ENCODE assay signal across 8 cellular contexts in genomic region chr4:102825261-102826071, GRCh38. TPM values are rescaled to one million over a fixed set of nuclear protein-coding genes. Genes with fewer than 3 reads are reported as not detected.
A peak's percentile ranks its signal among the peaks of the same experiment; 100 is the strongest.
DNase-seq lines count a peak whose midpoint lies in the region; ATAC-seq and TF ChIP-seq lines count a peak whose summit lies in the region.

No MANE protein-coding gene starts in this region.

- TF ChIP-seq CTCF in hepatocyte (IDR thresholded peaks at IDR 0.05; ENCODE audit: poor library complexity) (no peak), retinal pigment epithelial cell (conservative IDR thresholded peaks at IDR 0.05; ENCODE audit: low read depth, low read length) (no peak)

- no peak overlapping the region for H3K27ac Mint-ChIP-seq in activated naive CD8-positive, alpha-beta T cell treated with anti-CD3 and anti-CD28 coated beads for 36 hours

- DNase-seq in NT2/D1 (ENCODE audit: low read depth, low spot score) (no peak), hepatocyte (ENCODE audit: low spot score) (peak; percentile 51), retinal pigment epithelial cell (ENCODE audit: low read depth) (no peak), NCI-H1048 (lab: John Stamatoyannopoulos, UW) (no peak)
- DNase-seq in activated naive CD8-positive, alpha-beta T cell treated with anti-CD3 and anti-CD28 coated beads for 36 hours = peak; percentile 40

- peak overlapping the region; percentile 76 to 98 (median 90) for H3K4me2 ChIP-seq in BLaER1 treated with 17β-estradiol and CSF1 and Interleukin-3, amounts not matched to agents 10 nM and 100 nM
- peak overlapping the region; percentile 83 for H3K4me2 ChIP-seq in hepatocyte

- in situ Hi-C loops in GM18951 (cut with MboI; ENCODE audit: low sequenced_read_pairs, unreplicated experiment) = no loop called here

- no peak overlapping the region for H3K4me3 Mint-ChIP-seq in activated naive CD8-positive, alpha-beta T cell treated with anti-CD3 and anti-CD28 coated beads for 36 hours

- peak overlapping the region; percentile 97 to 100 (median 100) for H3K9ac ChIP-seq in BLaER1 treated with 17β-estradiol and CSF1 and Interleukin-3, amounts not matched to agents 10 nM and 100 nM
- H3K9ac ChIP-seq in NT2/D1 (ENCODE audit: insufficient read length, low read depth) = peak overlapping the region; percentile 97

- H3K27me3 Mint-ChIP-seq in activated naive CD8-positive, alpha-beta T cell treated with anti-CD3 and anti-CD28 coated beads for 36 hours = no peaks in the 10 kb centered on the region

- peak overlapping the region; percentile 98 to 100 (median 100) for H3K27ac ChIP-seq in BLaER1 treated with 17β-estradiol and CSF1 and Interleukin-3, amounts not matched to agents 10 nM and 100 nM
- peak overlapping the region; percentile 100 for H3K27ac ChIP-seq in hepatocyte

- peaks cover 28 to 54% (median 41%) of the 10 kb centered on the region in 10 experiments for H3K4me1 ChIP-seq in BLaER1 treated with 17β-estradiol and CSF1 and Interleukin-3, amounts not matched to agents 10 nM and 100 nM
- H3K4me1 ChIP-seq in NT2/D1 (ENCODE audit: insufficient read depth, insufficient read length) (peaks cover 2% of the 10 kb centered on the region), hepatocyte (ENCODE audit: insufficient read depth) (peaks cover 26% of the 10 kb centered on the region)

- no peaks in the 10 kb centered on the region for H3K27me3 ChIP-seq in BLaER1 treated with 17β-estradiol and CSF1 and Interleukin-3, amounts not matched to agents 10 nM and 100 nM
- no peaks in the 10 kb centered on the region for H3K27me3 ChIP-seq in NT2/D1 (ENCODE audit: insufficient read depth, insufficient read length)
- no peaks in the 10 kb centered on the region for H3K27me3 ChIP-seq in hepatocyte

- H3K4me3 ChIP-seq in BLaER1 treated with 17β-estradiol and CSF1 and Interleukin-3, amounts not matched to agents 10 nM and 100 nM = peak overlapping the region; percentile 74 to 100 (median 95)
- H3K4me3 ChIP-seq in NT2/D1 (ENCODE audit: insufficient read length, low read depth) (peak overlapping the region; percentile 89), hepatocyte (peak overlapping the region; percentile 74), retinal pigment epithelial cell (ENCODE audit: low read length) (peak overlapping the region; percentile 74)

- TF ChIP-seq POLR2A in GM18951 (IDR thresholded peaks at IDR 0.05; ENCODE audit: extremely low read depth, insufficient read depth, insufficient read length) = peak; percentile 34

- H3K4me1 Mint-ChIP-seq in activated naive CD8-positive, alpha-beta T cell treated with anti-CD3 and anti-CD28 coated beads for 36 hours = peaks cover 40% of the 10 kb centered on the region

- no peak overlapping the region for H2AFZ ChIP-seq in hepatocyte

- ATAC-seq in HG03432 (IDR thresholded peaks at IDR 0.05; ENCODE audit: unreplicated experiment) = no peak

- 2% methylated on average over 23 of the region's 23 CpGs for WGBS in hepatocyte (ENCODE audit: low lambda C conversion rate, missing lambda C conversion rate)

- H3K9me3 Mint-ChIP-seq in activated naive CD8-positive, alpha-beta T cell treated with anti-CD3 and anti-CD28 coated beads for 36 hours = no peaks in the 10 kb centered on the region

- peaks cover 16 to 60% (median 54%) of the 10 kb centered on the region in 11 experiments; a peak in 21 of 22 replicates for H3K36me3 ChIP-seq in BLaER1 treated with 17β-estradiol and CSF1 and Interleukin-3, amounts not matched to agents 10 nM and 100 nM
- H3K36me3 ChIP-seq in NT2/D1 (ENCODE audit: insufficient read depth, insufficient read length, low read length) = peaks cover 53% of the 10 kb centered on the region
- no peaks in the 10 kb centered on the region for H3K36me3 ChIP-seq in hepatocyte (replicated peaks; ENCODE audit: insufficient read depth, low read depth)

- peaks cover 36% of the 10 kb centered on the region for H3K36me3 Mint-ChIP-seq in activated naive CD8-positive, alpha-beta T cell treated with anti-CD3 and anti-CD28 coated beads for 36 hours

- peaks cover 73% of the 10 kb centered on the region for H3K79me2 ChIP-seq in hepatocyte

- no peaks in the 10 kb centered on the region for H3K9me2 ChIP-seq in hepatocyte (replicated peaks; ENCODE audit: insufficient read depth)

- no peaks in the 10 kb centered on the region; a peak in 1 of 22 replicates for H3K9me3 ChIP-seq in BLaER1 treated with 17β-estradiol and CSF1 and Interleukin-3, amounts not matched to agents 10 nM and 100 nM (replicated peaks in 1 of 11)
- H3K9me3 ChIP-seq in NT2/D1 (ENCODE audit: insufficient read depth, low read length) (no peaks in the 10 kb centered on the region), hepatocyte (ENCODE audit: low read depth) (no peaks in the 10 kb centered on the region)

- peaks cover 47 to 63% (median 62%) of the 10 kb centered on the region in 11 experiments for H4K20me1 ChIP-seq in BLaER1 treated with 17β-estradiol and CSF1 and Interleukin-3, amounts not matched to agents 10 nM and 100 nM
- H4K20me1 ChIP-seq in hepatocyte (ENCODE audit: insufficient read depth, poor library complexity, severe bottlenecking) = peaks cover 60% of the 10 kb centered on the region

RNA-seq across cellular contexts. Expression of gene UBE2D3, which starts 1.9 kb away (rescaled TPM):
- total RNA-seq in activated naive CD8-positive, alpha-beta T cell treated with anti-CD3 and anti-CD28 coated beads for 36 hours = 100 to 1,000 TPM; 477 to 516 TPM
- total RNA-seq in hepatocyte = 418 and 434 TPM in 2 replicates
- polyA plus RNA-seq in hepatocyte = 272 and 277 TPM in 2 replicates

RNA-seq across cellular contexts. Expression of gene CISD2, which starts 43.3 kb away (rescaled TPM):
- total RNA-seq in activated naive CD8-positive, alpha-beta T cell treated with anti-CD3 and anti-CD28 coated beads for 36 hours = 10 to 100 TPM; 41.5 to 41.8 TPM
- 54.6 and 58.4 TPM in 2 replicates for total RNA-seq in hepatocyte
- polyA plus RNA-seq in hepatocyte = 70.6 and 76.7 TPM in 2 replicates

Comparison
In these comparisons a context has a peak if more than half of its experiments do, and no peak if none do; other contexts are left out.
1. DNase-seq: peak in activated naive CD8-positive, alpha-beta T cell treated with anti-CD3 and anti-CD28 coated beads for 36 hours (single experiment) and hepatocyte (single experiment); none in NT2/D1 (single experiment), retinal pigment epithelial cell (single experiment) and NCI-H1048 (single experiment).
2. Peak in every context shown above with its lines, with median percentiles within 50 percentile points of each other: H3K4me3 ChIP-seq.